Comparison of ENCODE assay signal across 1 cellular context in the genomic region with DNA sequence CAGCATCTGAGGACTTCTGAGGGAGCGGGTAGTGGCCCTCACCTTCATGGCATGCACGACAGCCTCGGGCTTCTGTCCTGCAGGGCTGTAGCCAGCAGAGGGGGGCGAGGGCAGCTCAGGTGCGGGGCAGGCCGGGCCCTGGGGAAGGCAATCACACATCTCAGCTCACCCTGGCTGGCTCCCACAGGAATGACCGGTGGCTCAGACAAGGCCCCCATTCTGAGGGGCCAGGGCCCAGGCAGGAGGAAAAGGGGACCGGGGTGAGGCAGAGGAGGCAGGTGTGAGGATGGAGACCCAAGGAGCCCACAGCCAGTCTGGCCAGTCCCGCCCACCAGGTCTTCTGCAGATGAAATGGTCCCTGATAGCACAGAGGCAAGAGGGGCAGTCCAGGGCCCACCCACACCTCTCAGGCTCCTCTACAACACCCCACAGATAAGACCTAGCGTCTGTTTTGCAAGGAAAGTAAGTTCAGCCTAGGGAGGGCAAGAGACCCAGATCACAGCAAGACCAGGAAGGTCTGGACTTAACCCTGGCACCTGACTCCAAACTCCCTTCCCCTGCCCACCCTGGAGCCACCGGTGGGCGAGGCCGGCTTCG.
TF ChIP-seq lines count a peak whose summit lies in the region.

No MANE protein-coding gene starts in this region.

TF ChIP-seq in GM23338, 12 proteins besides CTCF, POLR2A, EP300 and RAD21:
- TF ChIP-seq, protein P1, sequence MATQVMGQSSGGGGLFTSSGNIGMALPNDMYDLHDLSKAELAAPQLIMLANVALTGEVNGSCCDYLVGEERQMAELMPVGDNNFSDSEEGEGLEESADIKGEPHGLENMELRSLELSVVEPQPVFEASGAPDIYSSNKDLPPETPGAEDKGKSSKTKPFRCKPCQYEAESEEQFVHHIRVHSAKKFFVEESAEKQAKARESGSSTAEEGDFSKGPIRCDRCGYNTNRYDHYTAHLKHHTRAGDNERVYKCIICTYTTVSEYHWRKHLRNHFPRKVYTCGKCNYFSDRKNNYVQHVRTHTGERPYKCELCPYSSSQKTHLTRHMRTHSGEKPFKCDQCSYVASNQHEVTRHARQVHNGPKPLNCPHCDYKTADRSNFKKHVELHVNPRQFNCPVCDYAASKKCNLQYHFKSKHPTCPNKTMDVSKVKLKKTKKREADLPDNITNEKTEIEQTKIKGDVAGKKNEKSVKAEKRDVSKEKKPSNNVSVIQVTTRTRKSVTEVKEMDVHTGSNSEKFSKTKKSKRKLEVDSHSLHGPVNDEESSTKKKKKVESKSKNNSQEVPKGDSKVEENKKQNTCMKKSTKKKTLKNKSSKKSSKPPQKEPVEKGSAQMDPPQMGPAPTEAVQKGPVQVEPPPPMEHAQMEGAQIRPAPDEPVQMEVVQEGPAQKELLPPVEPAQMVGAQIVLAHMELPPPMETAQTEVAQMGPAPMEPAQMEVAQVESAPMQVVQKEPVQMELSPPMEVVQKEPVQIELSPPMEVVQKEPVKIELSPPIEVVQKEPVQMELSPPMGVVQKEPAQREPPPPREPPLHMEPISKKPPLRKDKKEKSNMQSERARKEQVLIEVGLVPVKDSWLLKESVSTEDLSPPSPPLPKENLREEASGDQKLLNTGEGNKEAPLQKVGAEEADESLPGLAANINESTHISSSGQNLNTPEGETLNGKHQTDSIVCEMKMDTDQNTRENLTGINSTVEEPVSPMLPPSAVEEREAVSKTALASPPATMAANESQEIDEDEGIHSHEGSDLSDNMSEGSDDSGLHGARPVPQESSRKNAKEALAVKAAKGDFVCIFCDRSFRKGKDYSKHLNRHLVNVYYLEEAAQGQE (IDR thresholded peaks at IDR 0.05; ENCODE audit: unreplicated experiment): no peak
- TF ChIP-seq POLR2AphosphoS5 (IDR thresholded peaks at IDR 0.05; ENCODE audit: low read depth) (no peak), JUNB (IDR thresholded peaks at IDR 0.05; ENCODE audit: unreplicated experiment) (no peak), ZNF114 (CRISPR knock-in tag; IDR thresholded peaks at IDR 0.05) (no peak), EZH2 (IDR thresholded peaks at IDR 0.05; ENCODE audit: low read depth, unreplicated experiment) (no peak), CREB1 (CRISPR knock-in tag; IDR thresholded peaks at IDR 0.05; ENCODE audit: low read depth) (no peak), STAT1 (IDR thresholded peaks at IDR 0.05; ENCODE audit: unreplicated experiment) (no peak), ZNF331 (CRISPR knock-in tag; IDR thresholded peaks at IDR 0.05; ENCODE audit: low read depth) (no peak), EZH2phosphoT487 (IDR thresholded peaks at IDR 0.05; ENCODE audit: unreplicated experiment) (no peak), NANOG (IDR thresholded peaks at IDR 0.05; ENCODE audit: borderline replicate concordance) (no peak)
- TF ChIP-seq, protein P2, sequence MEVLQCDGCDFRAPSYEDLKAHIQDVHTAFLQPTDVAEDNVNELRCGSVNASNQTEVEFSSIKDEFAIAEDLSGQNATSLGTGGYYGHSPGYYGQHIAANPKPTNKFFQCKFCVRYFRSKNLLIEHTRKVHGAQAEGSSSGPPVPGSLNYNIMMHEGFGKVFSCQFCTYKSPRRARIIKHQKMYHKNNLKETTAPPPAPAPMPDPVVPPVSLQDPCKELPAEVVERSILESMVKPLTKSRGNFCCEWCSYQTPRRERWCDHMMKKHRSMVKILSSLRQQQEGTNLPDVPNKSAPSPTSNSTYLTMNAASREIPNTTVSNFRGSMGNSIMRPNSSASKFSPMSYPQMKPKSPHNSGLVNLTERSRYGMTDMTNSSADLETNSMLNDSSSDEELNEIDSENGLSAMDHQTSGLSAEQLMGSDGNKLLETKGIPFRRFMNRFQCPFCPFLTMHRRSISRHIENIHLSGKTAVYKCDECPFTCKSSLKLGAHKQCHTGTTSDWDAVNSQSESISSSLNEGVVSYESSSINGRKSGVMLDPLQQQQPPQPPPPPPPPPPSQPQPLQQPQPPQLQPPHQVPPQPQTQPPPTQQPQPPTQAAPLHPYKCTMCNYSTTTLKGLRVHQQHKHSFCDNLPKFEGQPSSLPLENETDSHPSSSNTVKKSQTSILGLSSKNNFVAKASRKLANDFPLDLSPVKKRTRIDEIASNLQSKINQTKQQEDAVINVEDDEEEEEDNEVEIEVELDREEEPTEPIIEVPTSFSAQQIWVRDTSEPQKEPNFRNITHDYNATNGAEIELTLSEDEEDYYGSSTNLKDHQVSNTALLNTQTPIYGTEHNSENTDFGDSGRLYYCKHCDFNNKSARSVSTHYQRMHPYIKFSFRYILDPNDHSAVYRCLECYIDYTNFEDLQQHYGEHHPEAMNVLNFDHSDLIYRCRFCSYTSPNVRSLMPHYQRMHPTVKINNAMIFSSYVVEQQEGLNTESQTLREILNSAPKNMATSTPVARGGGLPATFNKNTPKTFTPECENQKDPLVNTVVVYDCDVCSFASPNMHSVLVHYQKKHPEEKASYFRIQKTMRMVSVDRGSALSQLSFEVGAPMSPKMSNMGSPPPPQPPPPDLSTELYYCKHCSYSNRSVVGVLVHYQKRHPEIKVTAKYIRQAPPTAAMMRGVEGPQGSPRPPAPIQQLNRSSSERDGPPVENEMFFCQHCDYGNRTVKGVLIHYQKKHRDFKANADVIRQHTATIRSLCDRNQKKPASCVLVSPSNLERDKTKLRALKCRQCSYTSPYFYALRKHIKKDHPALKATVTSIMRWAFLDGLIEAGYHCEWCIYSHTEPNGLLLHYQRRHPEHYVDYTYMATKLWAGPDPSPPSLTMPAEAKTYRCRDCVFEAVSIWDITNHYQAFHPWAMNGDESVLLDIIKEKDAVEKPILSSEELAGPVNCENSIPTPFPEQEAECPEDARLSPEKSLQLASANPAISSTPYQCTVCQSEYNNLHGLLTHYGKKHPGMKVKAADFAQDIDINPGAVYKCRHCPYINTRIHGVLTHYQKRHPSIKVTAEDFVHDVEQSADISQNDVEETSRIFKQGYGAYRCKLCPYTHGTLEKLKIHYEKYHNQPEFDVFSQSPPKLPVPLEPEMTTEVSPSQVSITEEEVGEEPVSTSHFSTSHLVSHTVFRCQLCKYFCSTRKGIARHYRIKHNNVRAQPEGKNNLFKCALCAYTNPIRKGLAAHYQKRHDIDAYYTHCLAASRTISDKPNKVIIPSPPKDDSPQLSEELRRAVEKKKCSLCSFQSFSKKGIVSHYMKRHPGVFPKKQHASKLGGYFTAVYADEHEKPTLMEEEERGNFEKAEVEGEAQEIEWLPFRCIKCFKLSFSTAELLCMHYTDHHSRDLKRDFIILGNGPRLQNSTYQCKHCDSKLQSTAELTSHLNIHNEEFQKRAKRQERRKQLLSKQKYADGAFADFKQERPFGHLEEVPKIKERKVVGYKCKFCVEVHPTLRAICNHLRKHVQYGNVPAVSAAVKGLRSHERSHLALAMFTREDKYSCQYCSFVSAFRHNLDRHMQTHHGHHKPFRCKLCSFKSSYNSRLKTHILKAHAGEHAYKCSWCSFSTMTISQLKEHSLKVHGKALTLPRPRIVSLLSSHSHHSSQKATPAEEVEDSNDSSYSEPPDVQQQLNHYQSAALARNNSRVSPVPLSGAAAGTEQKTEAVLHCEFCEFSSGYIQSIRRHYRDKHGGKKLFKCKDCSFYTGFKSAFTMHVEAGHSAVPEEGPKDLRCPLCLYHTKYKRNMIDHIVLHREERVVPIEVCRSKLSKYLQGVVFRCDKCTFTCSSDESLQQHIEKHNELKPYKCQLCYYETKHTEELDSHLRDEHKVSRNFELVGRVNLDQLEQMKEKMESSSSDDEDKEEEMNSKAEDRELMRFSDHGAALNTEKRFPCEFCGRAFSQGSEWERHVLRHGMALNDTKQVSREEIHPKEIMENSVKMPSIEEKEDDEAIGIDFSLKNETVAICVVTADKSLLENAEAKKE (CRISPR knock-in tag; IDR thresholded peaks at IDR 0.05): no peak
- TF ChIP-seq, protein P3, sequence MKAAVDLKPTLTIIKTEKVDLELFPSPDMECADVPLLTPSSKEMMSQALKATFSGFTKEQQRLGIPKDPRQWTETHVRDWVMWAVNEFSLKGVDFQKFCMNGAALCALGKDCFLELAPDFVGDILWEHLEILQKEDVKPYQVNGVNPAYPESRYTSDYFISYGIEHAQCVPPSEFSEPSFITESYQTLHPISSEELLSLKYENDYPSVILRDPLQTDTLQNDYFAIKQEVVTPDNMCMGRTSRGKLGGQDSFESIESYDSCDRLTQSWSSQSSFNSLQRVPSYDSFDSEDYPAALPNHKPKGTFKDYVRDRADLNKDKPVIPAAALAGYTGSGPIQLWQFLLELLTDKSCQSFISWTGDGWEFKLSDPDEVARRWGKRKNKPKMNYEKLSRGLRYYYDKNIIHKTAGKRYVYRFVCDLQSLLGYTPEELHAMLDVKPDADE (IDR thresholded peaks at IDR 0.05): no peak
TF ChIP-seq in GM23338: peak in this region for 0.
